ENCODE assay signal across 14 cellular contexts in the genomic region with DNA sequence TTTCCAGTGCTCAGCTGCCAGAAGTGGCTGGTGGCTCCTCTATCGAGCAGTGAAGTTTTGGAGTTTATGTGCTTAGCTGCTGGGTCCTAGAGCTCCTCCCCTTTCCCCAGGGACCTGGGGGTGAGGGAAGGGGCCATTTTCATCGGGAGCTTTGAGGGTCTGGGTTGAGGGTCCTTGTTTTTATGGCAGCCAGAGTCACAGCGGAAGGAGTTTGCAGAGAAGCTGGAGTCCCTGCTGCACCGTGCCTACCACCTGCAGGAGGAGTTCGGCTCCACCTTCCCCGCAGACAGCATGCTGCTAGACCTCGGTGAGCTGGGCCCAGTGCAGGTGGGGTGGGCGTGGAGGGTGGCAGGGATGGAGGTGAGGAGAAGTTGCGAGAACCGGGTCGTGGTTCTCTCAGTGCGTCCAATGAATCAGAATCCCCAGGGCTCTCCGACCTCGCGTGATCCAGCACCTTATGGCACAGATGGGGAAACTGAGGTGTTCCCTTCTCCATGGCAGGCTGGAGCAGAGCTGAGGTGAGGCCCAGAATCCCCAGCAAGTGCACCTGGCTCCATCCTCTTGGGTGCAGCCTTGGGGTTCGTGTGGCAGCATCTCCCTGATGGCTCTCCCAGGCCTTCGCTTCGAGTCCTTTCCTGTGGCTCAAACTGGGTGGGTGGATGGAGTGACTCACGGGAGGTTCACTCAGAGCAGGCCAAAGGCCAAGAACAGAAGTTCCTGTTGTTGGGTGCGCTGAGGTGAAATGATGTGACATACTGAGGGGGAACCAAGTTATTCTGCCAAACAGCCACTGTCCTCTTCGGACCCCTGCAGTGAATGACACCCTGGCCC.
DNase-seq lines count a peak whose midpoint lies in the region; ATAC-seq and TF ChIP-seq lines count a peak whose summit lies in the region.
"Had no signal": no experiment of that assay in that cellular context is flagged by ENCODE, and none has a peak within 500 bp of the region (broad histone marks: within the 10 kb centered on the region; RNA-seq: fewer than 3 reads in every experiment).

No MANE protein-coding gene starts in this region.

- H3K9me3 ChIP-seq in WERI-Rb-1 (ENCODE audit: severe bottlenecking) = no peaks in the 10 kb centered on the region
- H3K9me3 ChIP-seq: sigmoid colon, thyroid gland had no signal

- no peak for TF ChIP-seq CTCF in cardiac fibroblast (IDR thresholded peaks at IDR 0.05; ENCODE audit: low read depth, low read length)
- TF ChIP-seq CTCF in WERI-Rb-1 (IDR thresholded peaks at IDR 0.05; ENCODE audit: low read depth, low read length) = no peak

- H3K4me3 ChIP-seq in cardiac fibroblast (replicated peaks in 1 of 2; ENCODE audit: low read depth in 2 of 2, low read length in 2 of 2) (no peak overlapping the region), WERI-Rb-1 (ENCODE audit: low read depth, low read length) (no peak overlapping the region)
- H3K4me3 ChIP-seq: sigmoid colon, thyroid gland had no signal

- DNase-seq in SKM-1 treated with dmso at 0.1 percent for 144 hours (lab: John Stamatoyannopoulos, UW; ENCODE audit: unreplicated experiment) = peak; percentile 21
- no peak for DNase-seq in SKM-1 (lab: John Stamatoyannopoulos, UW; ENCODE audit: unreplicated experiment)
- peak; percentile 29 to 62 for DNase-seq in cardiac fibroblast (ENCODE audit: low read depth in 2 of 2)
- DNase-seq in stimulated activated effector memory CD8-positive, alpha-beta T cell treated with anti-CD3 and anti-CD28 coated beads, Interleukin-12 subunit alpha, Interleukin-12 subunit beta, amount 100 ng/mL, for 72 hours (ENCODE audit: low spot score in 2 of 2) = no peak
- no peak for DNase-seq in SIG-M5 treated with dmso at 0.1 percent for 504 hours (lab: John Stamatoyannopoulos, UW; ENCODE audit: unreplicated experiment)
- no peak for DNase-seq in WERI-Rb-1
- DNase-seq: activated naive CD8-positive, alpha-beta T cell treated with anti-CD3 and anti-CD28 coated beads for 36 hours; Calu3; MM.1S; RPMI8226; sigmoid colon; thyroid gland had no signal

- no peaks in the 10 kb centered on the region for H3K4me1 Mint-ChIP-seq in stimulated activated effector memory CD8-positive, alpha-beta T cell treated with anti-CD3 and anti-CD28 coated beads, Interleukin-12 subunit alpha, Interleukin-12 subunit beta, amount 100 ng/mL, for 72 hours
- H3K4me1 Mint-ChIP-seq: activated naive CD8-positive, alpha-beta T cell treated with anti-CD3 and anti-CD28 coated beads for 36 hours had no signal

- H3K4me3 Mint-ChIP-seq in stimulated activated effector memory CD8-positive, alpha-beta T cell treated with anti-CD3 and anti-CD28 coated beads, Interleukin-12 subunit alpha, Interleukin-12 subunit beta, amount 100 ng/mL, for 72 hours = no peak overlapping the region
- H3K4me3 Mint-ChIP-seq: activated naive CD8-positive, alpha-beta T cell treated with anti-CD3 and anti-CD28 coated beads for 36 hours; dendritic cell treated with granulocyte-macrophage colony-stimulating factor and Interleukin-4, amounts not matched to agents 40 ng/mL and 50 ng/mL, for 4 days had no signal

- no peak overlapping the region for H3K27ac ChIP-seq in WERI-Rb-1
- H3K27ac ChIP-seq: 22Rv1, sigmoid colon, thyroid gland had no signal

- peaks cover 70% of the 10 kb centered on the region for H3K36me3 Mint-ChIP-seq in stimulated activated effector memory CD8-positive, alpha-beta T cell treated with anti-CD3 and anti-CD28 coated beads, Interleukin-12 subunit alpha, Interleukin-12 subunit beta, amount 100 ng/mL, for 72 hours

- H3K9me3 Mint-ChIP-seq in stimulated activated effector memory CD8-positive, alpha-beta T cell treated with anti-CD3 and anti-CD28 coated beads, Interleukin-12 subunit alpha, Interleukin-12 subunit beta, amount 100 ng/mL, for 72 hours = no peaks in the 10 kb centered on the region
- H3K9me3 Mint-ChIP-seq: activated naive CD8-positive, alpha-beta T cell treated with anti-CD3 and anti-CD28 coated beads for 36 hours; dendritic cell treated with granulocyte-macrophage colony-stimulating factor and Interleukin-4, amounts not matched to agents 40 ng/mL and 50 ng/mL, for 4 days had no signal

- H3K27ac Mint-ChIP-seq in stimulated activated effector memory CD8-positive, alpha-beta T cell treated with anti-CD3 and anti-CD28 coated beads, Interleukin-12 subunit alpha, Interleukin-12 subunit beta, amount 100 ng/mL, for 72 hours = no peak overlapping the region
- H3K27ac Mint-ChIP-seq: activated naive CD8-positive, alpha-beta T cell treated with anti-CD3 and anti-CD28 coated beads for 36 hours; dendritic cell treated with granulocyte-macrophage colony-stimulating factor and Interleukin-4, amounts not matched to agents 40 ng/mL and 50 ng/mL, for 4 days had no signal

- H3K36me3 ChIP-seq in WERI-Rb-1 = peaks cover 33% of the 10 kb centered on the region

- no peaks in the 10 kb centered on the region for H3K27me3 ChIP-seq in WERI-Rb-1 (ENCODE audit: insufficient read depth, low read depth, severe bottlenecking)
- H3K27me3 ChIP-seq: sigmoid colon, thyroid gland had no signal

- peak; percentile 19 for ATAC-seq in stimulated activated effector memory CD8-positive, alpha-beta T cell treated with anti-CD3 and anti-CD28 coated beads, Interleukin-12 subunit alpha, Interleukin-12 subunit beta, amount 100 ng/mL, for 72 hours

Comparison
In these comparisons a context has a peak if more than half of its experiments do, and no peak if none do; other contexts are left out.
1. DNase-seq: peak in SKM-1 treated with dmso at 0.1 percent for 144 hours (single experiment) and cardiac fibroblast (2 of 2); none in SKM-1 (single experiment), stimulated activated effector memory CD8-positive, alpha-beta T cell treated with anti-CD3 and anti-CD28 coated beads, Interleukin-12 subunit alpha, Interleukin-12 subunit beta, amount 100 ng/mL, for 72 hours (0 of 2), SIG-M5 treated with dmso at 0.1 percent for 504 hours (single experiment) and WERI-Rb-1 (single experiment).